ENCODE assay signal across 11 cellular contexts in genomic region chr2:175010848-175011254, GRCh38. TPM values are rescaled to one million over a fixed set of nuclear protein-coding genes. Genes with fewer than 3 reads are reported as not detected.
A peak's percentile ranks its signal among the peaks of the same experiment; 100 is the strongest.
DNase-seq lines count a peak whose midpoint lies in the region; ATAC-seq lines count a peak whose summit lies in the region.
"Had no signal": no experiment of that assay in that cellular context is flagged by ENCODE, and none has a peak within 500 bp of the region (broad histone marks: within the 10 kb centered on the region; RNA-seq: fewer than 3 reads in every experiment).

No MANE protein-coding gene starts in this region.

- ATAC-seq in HG02763 (IDR thresholded peaks at IDR 0.05; ENCODE audit: unreplicated experiment): no peak
- ATAC-seq in left colon: no peak
- ATAC-seq: stimulated activated naive B cell treated with anti-CD40 and anti-IgM and Interleukin-4, amounts not matched to agents 10 μg/mL and 1 μg/mL and 100 μg/mL, for 72 hours had no signal

- DNase-seq in H4 (ENCODE audit: low spot score): peak; percentile 19
- peak; percentile 75 for DNase-seq in NCI-H2029 (lab: John Stamatoyannopoulos, UW)
- peak; percentile 64 for DNase-seq in NCI-H524 treated with DMSO at 0.1 percent for 48 hours (lab: John Stamatoyannopoulos, UW)
- DNase-seq in left kidney (ENCODE audit: low read depth, low spot score): peak; percentile 17
- no peak for DNase-seq in left colon
- DNase-seq in UCSD-AML1 (lab: John Stamatoyannopoulos, UW; ENCODE audit: unreplicated experiment): no peak
- DNase-seq: brain microvascular endothelial cell; C1 segment of cervical spinal cord; NK-92 treated with Interleukin-12 subunit alpha and Interleukin-12 subunit beta, amount 100 ng/mL, for 24 hours; stimulated activated naive B cell treated with anti-CD40 and anti-IgM and Interleukin-4, amounts not matched to agents 10 μg/mL and 1 μg/mL and 100 μg/mL, for 72 hours had no signal

- intact Hi-C loops in left colon (cut with DNase I, micrococcal nuclease): no loop called here

RNA-seq across cellular contexts. Expression of gene CHN1, which starts 5.7 kb away (rescaled TPM):
- 14.5 and 18.5 TPM in 2 replicates for total RNA-seq in H4 (2014; rRNA removed; shearing (Covaris generic))
- 1 to 10 TPM; 1.6 to 2.3 TPM for total RNA-seq in left colon

Comparison
In these comparisons a context has a peak if more than half of its experiments do, and no peak if none do; other contexts are left out.
1. DNase-seq: peak in H4 (single experiment), NCI-H2029 (single experiment), NCI-H524 treated with DMSO at 0.1 percent for 48 hours (single experiment) and left kidney (single experiment); none in left colon (0 of 2) and UCSD-AML1 (single experiment).